In genomic region chr17:2878751-2879254, GRCh38 we compare ENCODE assay signal across 17 cellular contexts.
DNase-seq lines count a peak whose midpoint lies in the region; ATAC-seq, FAIRE-seq and TF ChIP-seq lines count a peak whose summit lies in the region.
"Had no signal": no experiment of that assay in that cellular context is flagged by ENCODE, and none has a peak within 500 bp of the region (broad histone marks: within the 10 kb centered on the region; RNA-seq: fewer than 3 reads in every experiment).

No MANE protein-coding gene starts in this region.

- no peaks in the 10 kb centered on the region for H3K9me3 ChIP-seq in aorta (ENCODE audit: control insufficient read depth, low read length)
- H3K9me3 ChIP-seq: BE2C had no signal

- no peak for DNase-seq in GM23338 (ENCODE audit: low spot score)
- DNase-seq in immature natural killer cell, result no peak
- no peak for DNase-seq in natural killer cell
- DNase-seq in aorta, result no peak
- no peak for DNase-seq in T-helper 1 cell
- DNase-seq in RCC 7860 (ENCODE audit: low spot score), result no peak
- DNase-seq: BE2C; CD4-positive, alpha-beta T cell; DMS153; DMS79; GDM1; GOT3; H9 had no signal

- H3K9me3 Mint-ChIP-seq in GM23338 (no peaks in the 10 kb centered on the region; the same call in 2 of the 3 replicates), immature natural killer cell (no peaks in the 10 kb centered on the region), natural killer cell (no peaks in the 10 kb centered on the region)
- H3K9me3 Mint-ChIP-seq: CD4-positive, alpha-beta T cell; H9 had no signal

- H3K4me3 ChIP-seq in GM23338 (no peak overlapping the region), aorta (ENCODE audit: low read length in 2 of 2) (no peak overlapping the region)

- FAIRE-seq in RCC 7860 (lab: Jason Lieb, UNC), result no peak
- FAIRE-seq: GM12892, GM18507 had no signal

- no peak overlapping the region for H3K4me2 ChIP-seq in GM23338

- H4K20me1 ChIP-seq in GM23338 (replicated peaks; ENCODE audit: insufficient read depth), result peaks cover 17% of the 10 kb centered on the region

- H3K79me2 ChIP-seq in GM23338 (replicated peaks; ENCODE audit: insufficient read depth), result peaks cover 88% of the 10 kb centered on the region

- H3K36me3 ChIP-seq in GM23338 (ENCODE audit: insufficient read depth), result no peaks in the 10 kb centered on the region
- no peaks in the 10 kb centered on the region for H3K36me3 ChIP-seq in aorta (ENCODE audit: control insufficient read depth in 1 of 2, insufficient read depth in 2 of 2, low read length in 1 of 2)
- H3K36me3 ChIP-seq: BE2C had no signal

- TF ChIP-seq CTCF in GM23338 (conservative IDR thresholded peaks at IDR 0.05; ENCODE audit: low read depth in 2 of 2) (no peak), natural killer cell (IDR thresholded peaks at IDR 0.05) (no peak)

- H3K4me3 Mint-ChIP-seq in GM23338 (no peak overlapping the region), immature natural killer cell (peak overlapping the region in 3 of 5 donors; percentile 36 to 48 (median 38)), natural killer cell (no peak overlapping the region)
- H3K4me3 Mint-ChIP-seq: CD4-positive, alpha-beta T cell; H9 had no signal

- peaks cover 16% of the 10 kb centered on the region for H3F3A ChIP-seq in GM23338 (replicated peaks; ENCODE audit: low read depth)

- H3K36me3 Mint-ChIP-seq in GM23338 (ENCODE audit: low read depth) (peaks cover 18% of the 10 kb centered on the region), immature natural killer cell (peaks cover 0 to 7% (median 4%) of the 10 kb centered on the region in 3 donors), natural killer cell (no peaks in the 10 kb centered on the region)

- H3K27ac Mint-ChIP-seq in GM23338 (no peak overlapping the region), immature natural killer cell (peak overlapping the region in 4 of 6 donors; percentile 35 to 84 (median 76)), natural killer cell (peak overlapping the region; percentile 78 to 95)
- H3K27ac Mint-ChIP-seq: CD4-positive, alpha-beta T cell had no signal

- no peak for ATAC-seq in GM23338
- ATAC-seq in natural killer cell, result no peak
- peak; percentile 36 for ATAC-seq in aorta (ENCODE audit: low FRiP score)
- ATAC-seq in GM18868 (IDR thresholded peaks at IDR 0.05; ENCODE audit: unreplicated experiment), result no peak

- H3K9me2 ChIP-seq in GM23338 (ENCODE audit: insufficient read depth), result no peaks in the 10 kb centered on the region

- 97% methylated on average over 16 of the region's 16 CpGs for WGBS in aorta, 2 donors

- H3K27me3 ChIP-seq in GM23338 (ENCODE audit: insufficient read depth) (no peaks in the 10 kb centered on the region), aorta (ENCODE audit: control insufficient read depth in 1 of 2, insufficient read depth in 2 of 2, low read length in 1 of 2) (no peaks in the 10 kb centered on the region)
- H3K27me3 ChIP-seq: BE2C had no signal

- H3K27me3 Mint-ChIP-seq in GM23338 (ENCODE audit: insufficient read depth, low read depth, poor library complexity) (peaks cover 27% of the 10 kb centered on the region), immature natural killer cell (ENCODE audit: low read depth in 3 of 3) (peaks cover 3 to 10% (median 4%) of the 10 kb centered on the region in 3 donors), natural killer cell (ENCODE audit: low read depth in 2 of 2) (no peaks in the 10 kb centered on the region)
- H3K27me3 Mint-ChIP-seq: CD4-positive, alpha-beta T cell had no signal

- H2AFZ ChIP-seq in GM23338, result no peak overlapping the region

- 0 out of 2 replicates have a peak overlapping the region, but pooled peaks have one; percentile 68 for H3K27ac ChIP-seq in GM23338 (ENCODE audit: low read depth)
- H3K27ac ChIP-seq in aorta (ENCODE audit: low read depth in 1 of 2, low read length in 2 of 2), result no peak overlapping the region
- H3K27ac ChIP-seq: C4-2B had no signal

- peaks cover 35% of the 10 kb centered on the region for H3K4me1 ChIP-seq in GM23338 (ENCODE audit: insufficient read depth)
- H3K4me1 ChIP-seq in aorta (ENCODE audit: control insufficient read depth in 1 of 2, insufficient read depth in 2 of 2, low read length in 2 of 2), result no peaks in the 10 kb centered on the region

- intact Hi-C loops in natural killer cell (cut with micrococcal nuclease), result no loop called here
- intact Hi-C loops in aorta (cut with DNase I), result no loop called here

- H3K4me1 Mint-ChIP-seq in GM23338 (peaks cover 61% of the 10 kb centered on the region), immature natural killer cell (peaks cover 85 to 89% of the 10 kb centered on the region in 2 donors), natural killer cell (peaks cover 72 to 91% of the 10 kb centered on the region in 2 donors)

TF ChIP-seq in GM23338, 12 proteins besides CTCF, POLR2A, EP300 and RAD21 (continues in another document):
- TF ChIP-seq REST (IDR thresholded peaks at IDR 0.05; ENCODE audit: unreplicated experiment) (no peak), ZNF114 (CRISPR knock-in tag; IDR thresholded peaks at IDR 0.05) (no peak), ZNF331 (CRISPR knock-in tag; IDR thresholded peaks at IDR 0.05; ENCODE audit: low read depth) (no peak), STAT1 (IDR thresholded peaks at IDR 0.05; ENCODE audit: unreplicated experiment) (no peak), EZH2 (IDR thresholded peaks at IDR 0.05; ENCODE audit: low read depth, unreplicated experiment) (no peak), CREB1 (CRISPR knock-in tag; IDR thresholded peaks at IDR 0.05; ENCODE audit: low read depth) (no peak), ETS1 (IDR thresholded peaks at IDR 0.05) (no peak), EZH2phosphoT487 (IDR thresholded peaks at IDR 0.05; ENCODE audit: unreplicated experiment) (no peak), POLR2AphosphoS5 (IDR thresholded peaks at IDR 0.05; ENCODE audit: low read depth) (no peak), NANOG (IDR thresholded peaks at IDR 0.05; ENCODE audit: borderline replicate concordance) (no peak)

Comparison
In these comparisons a context has a peak if more than half of its experiments do, and no peak if none do; other contexts are left out.
1. H3K4me3 Mint-ChIP-seq: peak in immature natural killer cell (3 of 5); none in GM23338 (single experiment) and natural killer cell (single experiment).